1 cellular context compared by ENCODE assay signal in the genomic region with DNA sequence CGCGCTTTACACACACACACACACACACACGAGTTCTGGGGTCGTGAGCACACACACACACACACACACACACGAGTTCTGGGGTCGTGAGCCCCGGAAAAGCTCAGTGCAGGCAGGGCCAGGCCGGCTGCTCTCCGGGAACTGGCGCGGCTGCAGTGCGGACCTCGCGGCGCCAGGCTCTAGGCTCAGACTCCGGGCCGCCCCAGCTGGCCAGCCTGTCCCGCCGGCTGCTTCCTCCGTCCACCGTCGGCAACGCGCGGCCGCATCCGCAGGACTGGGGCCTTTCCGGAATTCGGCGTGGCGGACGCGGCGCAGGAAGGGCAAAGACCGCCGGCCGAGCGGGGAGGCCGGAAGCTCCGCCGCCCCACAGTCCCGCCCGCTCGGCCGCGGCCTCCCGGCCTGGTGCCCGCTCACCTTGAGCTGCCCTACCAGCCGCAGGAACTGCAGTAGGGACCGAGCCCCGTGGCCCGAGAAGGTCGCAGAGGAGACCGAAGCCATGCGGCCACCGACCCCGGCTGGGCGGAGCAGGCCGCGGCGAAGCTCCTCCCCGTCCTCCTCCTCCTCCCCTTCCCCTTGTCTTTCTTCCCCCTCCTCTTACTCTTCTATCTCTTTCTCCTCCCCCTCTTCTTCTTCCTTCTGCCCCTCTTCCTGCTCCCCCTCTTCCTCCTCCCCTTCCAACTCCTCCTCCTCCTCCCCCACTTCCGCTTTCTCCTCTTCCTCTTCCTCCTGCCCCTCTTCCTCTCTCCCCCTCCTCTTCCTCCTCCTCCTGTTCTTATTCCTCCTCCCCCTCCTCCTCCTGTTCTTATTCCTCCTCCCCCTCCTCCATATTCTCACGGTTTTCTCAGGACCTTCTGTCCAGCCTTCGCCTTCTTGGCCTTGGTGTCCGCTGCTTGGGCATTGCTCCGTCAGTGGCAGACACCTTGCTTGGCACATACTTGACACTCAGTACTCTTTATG.
TF ChIP-seq lines count a peak whose summit lies in the region.

A gene with protein sequence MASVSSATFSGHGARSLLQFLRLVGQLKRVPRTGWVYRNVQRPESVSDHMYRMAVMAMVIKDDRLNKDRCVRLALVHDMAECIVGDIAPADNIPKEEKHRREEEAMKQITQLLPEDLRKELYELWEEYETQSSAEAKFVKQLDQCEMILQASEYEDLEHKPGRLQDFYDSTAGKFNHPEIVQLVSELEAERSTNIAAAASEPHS (minus strand): TSS at position 533 of the 957 bp plus-strand sequence. CDS start 35 bp downstream, at position 498.

TF ChIP-seq in K562, 482 proteins besides CTCF, POLR2A, EP300 and RAD21 (continued from another document and continues in another):
- TF ChIP-seq, protein P1, sequence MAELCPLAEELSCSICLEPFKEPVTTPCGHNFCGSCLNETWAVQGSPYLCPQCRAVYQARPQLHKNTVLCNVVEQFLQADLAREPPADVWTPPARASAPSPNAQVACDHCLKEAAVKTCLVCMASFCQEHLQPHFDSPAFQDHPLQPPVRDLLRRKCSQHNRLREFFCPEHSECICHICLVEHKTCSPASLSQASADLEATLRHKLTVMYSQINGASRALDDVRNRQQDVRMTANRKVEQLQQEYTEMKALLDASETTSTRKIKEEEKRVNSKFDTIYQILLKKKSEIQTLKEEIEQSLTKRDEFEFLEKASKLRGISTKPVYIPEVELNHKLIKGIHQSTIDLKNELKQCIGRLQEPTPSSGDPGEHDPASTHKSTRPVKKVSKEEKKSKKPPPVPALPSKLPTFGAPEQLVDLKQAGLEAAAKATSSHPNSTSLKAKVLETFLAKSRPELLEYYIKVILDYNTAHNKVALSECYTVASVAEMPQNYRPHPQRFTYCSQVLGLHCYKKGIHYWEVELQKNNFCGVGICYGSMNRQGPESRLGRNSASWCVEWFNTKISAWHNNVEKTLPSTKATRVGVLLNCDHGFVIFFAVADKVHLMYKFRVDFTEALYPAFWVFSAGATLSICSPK (IDR thresholded peaks at IDR 0.05; ENCODE audit: borderline replicate concordance) = no peak; the same call in 1 of the 2 replicates
- TF ChIP-seq CXXC5 (CRISPR knock-in tag; IDR thresholded peaks at IDR 0.05) (peak; percentile 68), SRSF1 (IDR thresholded peaks at IDR 0.05; ENCODE audit: low read depth, low read length) (peak; percentile 70; the same call in 1 of the 2 replicates), BDP1 (IDR thresholded peaks at IDR 0.05; ENCODE audit: insufficient read depth, insufficient read length) (no peak), MECOM (CRISPR knock-in tag; IDR thresholded peaks at IDR 0.05) (no peak), FOXK2 (conservative IDR thresholded peaks at IDR 0.05 in 1 of 2, IDR thresholded peaks at IDR 0.05 in 1 of 2; ENCODE audit: low read depth in 2 of 2) (peak; percentile 38 to 71; a peak in 3 of 4 replicates), ZNF589 (CRISPR knock-in tag; IDR thresholded peaks at IDR 0.05; ENCODE audit: low read depth) (0 out of 2 replicates have a peak, but pooled peaks have one; percentile 65), ZBED1 (IDR thresholded peaks at IDR 0.05) (no peak), LCOR (CRISPR knock-in tag; IDR thresholded peaks at IDR 0.05) (no peak), HMG20A (CRISPR knock-in tag; conservative IDR thresholded peaks at IDR 0.05) (no peak), JUNB (CRISPR knock-in tag; conservative IDR thresholded peaks at IDR 0.05) (no peak), SLC30A9 (CRISPR knock-in tag; IDR thresholded peaks at IDR 0.05) (no peak), MTA3 (IDR thresholded peaks at IDR 0.05; ENCODE audit: borderline replicate concordance) (peak; percentile 77; the same call in 1 of the 2 replicates), SETDB1 (IDR thresholded peaks at IDR 0.05; ENCODE audit: low read length) (no peak), TAF1 (IDR thresholded peaks at IDR 0.05; ENCODE audit: control insufficient read depth, extremely low read depth, insufficient read depth, low read length, severe bottlenecking) (peak; percentile 62), RBM17 (IDR thresholded peaks at IDR 0.05; ENCODE audit: borderline replicate concordance, low read depth, low read length) (no peak), SMAD4 (CRISPR knock-in tag; conservative IDR thresholded peaks at IDR 0.05) (peak; percentile 83), FUS (optimal IDR thresholded peaks at IDR 0.05; ENCODE audit: low read depth, low read length) (no peak), ZNF174 (CRISPR knock-in tag; IDR thresholded peaks at IDR 0.05) (no peak), XRCC4 (IDR thresholded peaks at IDR 0.05; ENCODE audit: extremely low read depth, insufficient read depth, insufficient read length) (no peak), RFX7 (CRISPR knock-in tag; IDR thresholded peaks at IDR 0.05) (no peak), MIER1 (IDR thresholded peaks at IDR 0.05; ENCODE audit: low read depth) (peak; percentile 64; the same call in 1 of the 2 replicates), NFE2 (IDR thresholded peaks at IDR 0.05; ENCODE audit: low read depth) (no peak), ZNF717 (CRISPR knock-in tag; IDR thresholded peaks at IDR 0.05) (no peak), ESRRB (CRISPR knock-in tag; IDR thresholded peaks at IDR 0.05; ENCODE audit: borderline replicate concordance) (no peak), ESRRA (IDR thresholded peaks at IDR 0.05; ENCODE audit: borderline replicate concordance, low read depth) (peak; percentile 94), ZNF239 (CRISPR knock-in tag; IDR thresholded peaks at IDR 0.05) (no peak)
- TF ChIP-seq, protein P2, sequence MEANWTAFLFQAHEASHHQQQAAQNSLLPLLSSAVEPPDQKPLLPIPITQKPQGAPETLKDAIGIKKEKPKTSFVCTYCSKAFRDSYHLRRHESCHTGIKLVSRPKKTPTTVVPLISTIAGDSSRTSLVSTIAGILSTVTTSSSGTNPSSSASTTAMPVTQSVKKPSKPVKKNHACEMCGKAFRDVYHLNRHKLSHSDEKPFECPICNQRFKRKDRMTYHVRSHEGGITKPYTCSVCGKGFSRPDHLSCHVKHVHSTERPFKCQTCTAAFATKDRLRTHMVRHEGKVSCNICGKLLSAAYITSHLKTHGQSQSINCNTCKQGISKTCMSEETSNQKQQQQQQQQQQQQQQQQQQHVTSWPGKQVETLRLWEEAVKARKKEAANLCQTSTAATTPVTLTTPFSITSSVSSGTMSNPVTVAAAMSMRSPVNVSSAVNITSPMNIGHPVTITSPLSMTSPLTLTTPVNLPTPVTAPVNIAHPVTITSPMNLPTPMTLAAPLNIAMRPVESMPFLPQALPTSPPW (CRISPR knock-in tag; IDR thresholded peaks at IDR 0.05) = peak; percentile 85
- TF ChIP-seq, protein P3, sequence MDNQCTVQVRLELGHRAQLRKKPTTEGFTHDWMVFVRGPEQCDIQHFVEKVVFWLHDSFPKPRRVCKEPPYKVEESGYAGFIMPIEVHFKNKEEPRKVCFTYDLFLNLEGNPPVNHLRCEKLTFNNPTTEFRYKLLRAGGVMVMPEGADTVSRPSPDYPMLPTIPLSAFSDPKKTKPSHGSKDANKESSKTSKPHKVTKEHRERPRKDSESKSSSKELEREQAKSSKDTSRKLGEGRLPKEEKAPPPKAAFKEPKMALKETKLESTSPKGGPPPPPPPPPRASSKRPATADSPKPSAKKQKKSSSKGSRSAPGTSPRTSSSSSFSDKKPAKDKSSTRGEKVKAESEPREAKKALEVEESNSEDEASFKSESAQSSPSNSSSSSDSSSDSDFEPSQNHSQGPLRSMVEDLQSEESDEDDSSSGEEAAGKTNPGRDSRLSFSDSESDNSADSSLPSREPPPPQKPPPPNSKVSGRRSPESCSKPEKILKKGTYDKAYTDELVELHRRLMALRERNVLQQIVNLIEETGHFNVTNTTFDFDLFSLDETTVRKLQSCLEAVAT (IDR thresholded peaks at IDR 0.05) = peak; percentile 90 to 97
- TF ChIP-seq, protein P4, sequence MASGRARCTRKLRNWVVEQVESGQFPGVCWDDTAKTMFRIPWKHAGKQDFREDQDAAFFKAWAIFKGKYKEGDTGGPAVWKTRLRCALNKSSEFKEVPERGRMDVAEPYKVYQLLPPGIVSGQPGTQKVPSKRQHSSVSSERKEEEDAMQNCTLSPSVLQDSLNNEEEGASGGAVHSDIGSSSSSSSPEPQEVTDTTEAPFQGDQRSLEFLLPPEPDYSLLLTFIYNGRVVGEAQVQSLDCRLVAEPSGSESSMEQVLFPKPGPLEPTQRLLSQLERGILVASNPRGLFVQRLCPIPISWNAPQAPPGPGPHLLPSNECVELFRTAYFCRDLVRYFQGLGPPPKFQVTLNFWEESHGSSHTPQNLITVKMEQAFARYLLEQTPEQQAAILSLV (tag; IDR thresholded peaks at IDR 0.05) = peak; percentile 68; the same call in 1 of the 2 replicates
- TF ChIP-seq, protein P5, sequence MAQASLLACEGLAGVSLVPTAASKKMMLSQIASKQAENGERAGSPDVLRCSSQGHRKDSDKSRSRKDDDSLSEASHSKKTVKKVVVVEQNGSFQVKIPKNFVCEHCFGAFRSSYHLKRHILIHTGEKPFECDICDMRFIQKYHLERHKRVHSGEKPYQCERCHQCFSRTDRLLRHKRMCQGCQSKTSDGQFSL (CRISPR knock-in tag; IDR thresholded peaks at IDR 0.05) = no peak; the same call in 1 of the 2 replicates
- TF ChIP-seq, protein P5 (tag; IDR thresholded peaks at IDR 0.05) = no peak
- TF ChIP-seq, protein P6, sequence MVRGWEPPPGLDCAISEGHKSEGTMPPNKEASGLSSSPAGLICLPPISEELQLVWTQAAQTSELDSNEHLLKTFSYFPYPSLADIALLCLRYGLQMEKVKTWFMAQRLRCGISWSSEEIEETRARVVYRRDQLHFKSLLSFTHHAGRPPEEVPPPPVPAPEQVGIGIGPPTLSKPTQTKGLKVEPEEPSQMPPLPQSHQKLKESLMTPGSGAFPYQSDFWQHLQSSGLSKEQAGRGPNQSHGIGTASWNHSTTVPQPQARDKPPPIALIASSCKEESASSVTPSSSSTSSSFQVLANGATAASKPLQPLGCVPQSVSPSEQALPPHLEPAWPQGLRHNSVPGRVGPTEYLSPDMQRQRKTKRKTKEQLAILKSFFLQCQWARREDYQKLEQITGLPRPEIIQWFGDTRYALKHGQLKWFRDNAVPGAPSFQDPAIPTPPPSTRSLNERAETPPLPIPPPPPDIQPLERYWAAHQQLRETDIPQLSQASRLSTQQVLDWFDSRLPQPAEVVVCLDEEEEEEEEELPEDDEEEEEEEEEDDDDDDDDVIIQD (CRISPR knock-in tag; IDR thresholded peaks at IDR 0.05) = no peak
- TF ChIP-seq, protein P7, sequence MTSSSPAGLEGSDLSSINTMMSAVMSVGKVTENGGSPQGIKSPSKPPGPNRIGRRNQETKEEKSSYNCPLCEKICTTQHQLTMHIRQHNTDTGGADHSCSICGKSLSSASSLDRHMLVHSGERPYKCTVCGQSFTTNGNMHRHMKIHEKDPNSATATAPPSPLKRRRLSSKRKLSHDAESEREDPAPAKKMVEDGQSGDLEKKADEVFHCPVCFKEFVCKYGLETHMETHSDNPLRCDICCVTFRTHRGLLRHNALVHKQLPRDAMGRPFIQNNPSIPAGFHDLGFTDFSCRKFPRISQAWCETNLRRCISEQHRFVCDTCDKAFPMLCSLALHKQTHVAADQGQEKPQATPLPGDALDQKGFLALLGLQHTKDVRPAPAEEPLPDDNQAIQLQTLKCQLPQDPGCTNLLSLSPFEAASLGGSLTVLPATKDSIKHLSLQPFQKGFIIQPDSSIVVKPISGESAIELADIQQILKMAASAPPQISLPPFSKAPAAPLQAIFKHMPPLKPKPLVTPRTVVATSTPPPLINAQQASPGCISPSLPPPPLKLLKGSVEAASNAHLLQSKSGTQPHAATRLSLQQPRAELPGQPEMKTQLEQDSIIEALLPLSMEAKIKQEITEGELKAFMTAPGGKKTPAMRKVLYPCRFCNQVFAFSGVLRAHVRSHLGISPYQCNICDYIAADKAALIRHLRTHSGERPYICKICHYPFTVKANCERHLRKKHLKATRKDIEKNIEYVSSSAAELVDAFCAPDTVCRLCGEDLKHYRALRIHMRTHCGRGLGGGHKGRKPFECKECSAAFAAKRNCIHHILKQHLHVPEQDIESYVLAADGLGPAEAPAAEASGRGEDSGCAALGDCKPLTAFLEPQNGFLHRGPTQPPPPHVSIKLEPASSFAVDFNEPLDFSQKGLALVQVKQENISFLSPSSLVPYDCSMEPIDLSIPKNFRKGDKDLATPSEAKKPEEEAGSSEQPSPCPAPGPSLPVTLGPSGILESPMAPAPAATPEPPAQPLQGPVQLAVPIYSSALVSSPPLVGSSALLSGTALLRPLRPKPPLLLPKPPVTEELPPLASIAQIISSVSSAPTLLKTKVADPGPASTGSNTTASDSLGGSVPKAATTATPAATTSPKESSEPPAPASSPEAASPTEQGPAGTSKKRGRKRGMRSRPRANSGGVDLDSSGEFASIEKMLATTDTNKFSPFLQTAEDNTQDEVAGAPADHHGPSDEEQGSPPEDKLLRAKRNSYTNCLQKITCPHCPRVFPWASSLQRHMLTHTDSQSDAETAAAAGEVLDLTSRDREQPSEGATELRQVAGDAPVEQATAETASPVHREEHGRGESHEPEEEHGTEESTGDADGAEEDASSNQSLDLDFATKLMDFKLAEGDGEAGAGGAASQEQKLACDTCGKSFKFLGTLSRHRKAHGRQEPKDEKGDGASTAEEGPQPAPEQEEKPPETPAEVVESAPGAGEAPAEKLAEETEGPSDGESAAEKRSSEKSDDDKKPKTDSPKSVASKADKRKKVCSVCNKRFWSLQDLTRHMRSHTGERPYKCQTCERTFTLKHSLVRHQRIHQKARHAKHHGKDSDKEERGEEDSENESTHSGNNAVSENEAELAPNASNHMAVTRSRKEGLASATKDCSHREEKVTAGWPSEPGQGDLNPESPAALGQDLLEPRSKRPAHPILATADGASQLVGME (CRISPR knock-in tag; IDR thresholded peaks at IDR 0.05) = no peak
